11 cellular contexts compared by ENCODE assay signal in the genomic region with DNA sequence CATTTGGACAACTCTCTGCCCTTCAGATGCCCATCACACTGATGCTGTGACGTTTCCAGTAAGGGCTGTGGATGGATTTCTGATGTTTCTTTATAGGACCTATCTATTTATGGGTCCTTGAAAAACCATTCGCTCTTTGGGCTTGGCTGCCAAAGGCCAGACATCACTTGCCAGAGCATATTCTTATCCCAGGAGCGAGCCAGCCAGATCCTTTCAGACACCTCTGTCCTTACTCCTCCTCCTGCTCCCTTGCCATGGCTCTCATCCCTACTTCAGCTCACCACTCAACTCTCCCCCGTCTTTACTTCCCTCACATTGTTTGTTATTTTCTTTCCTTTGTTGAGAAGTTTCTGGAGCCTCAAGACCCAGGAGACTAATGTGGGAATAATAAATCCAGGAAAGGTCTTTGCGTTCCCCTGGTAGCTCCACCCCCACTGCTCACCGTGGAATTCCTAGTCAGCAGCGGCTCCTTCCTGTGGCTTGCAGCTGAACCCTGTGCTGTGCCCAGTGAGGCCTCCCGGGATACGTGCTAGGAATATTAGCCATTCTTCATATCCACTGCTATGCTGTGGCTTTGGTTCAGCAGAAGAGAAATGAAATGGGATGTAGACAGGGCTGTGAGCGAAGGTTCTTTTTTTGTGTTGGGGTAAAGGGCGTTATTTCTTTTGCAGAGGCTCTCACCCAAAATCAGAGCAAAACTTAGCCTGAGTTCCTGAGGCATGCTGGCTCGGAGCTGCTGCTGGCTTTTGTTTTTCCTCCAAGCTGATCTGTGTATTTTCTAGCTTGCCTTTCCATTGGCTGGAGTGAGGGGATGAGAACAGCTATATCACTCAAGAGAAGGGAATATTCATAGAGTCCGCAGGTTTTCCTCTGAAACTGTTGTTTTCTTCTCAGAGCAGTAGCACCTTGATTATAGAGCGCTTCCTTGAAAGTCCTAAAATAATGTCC.
DNase-seq lines count a peak whose midpoint lies in the region; ATAC-seq and TF ChIP-seq lines count a peak whose summit lies in the region.
"Had no signal": no experiment of that assay in that cellular context is flagged by ENCODE, and none has a peak within 500 bp of the region (broad histone marks: within the 10 kb centered on the region; RNA-seq: fewer than 3 reads in every experiment).

No MANE protein-coding gene starts in this region.

- H3K9me3 ChIP-seq in breast epithelium (no peaks in the 10 kb centered on the region), mammary epithelial cell (replicated peaks; ENCODE audit: insufficient read depth, low read length) (no peaks in the 10 kb centered on the region), right atrium auricular region (no peaks in the 10 kb centered on the region), ovary (no peaks in the 10 kb centered on the region)

- H3K4me3 ChIP-seq in breast epithelium: peak overlapping the region in 1 of 3 donors; percentile 19
- H3K4me3 ChIP-seq in mammary epithelial cell (replicated peaks in 1 of 3; ENCODE audit: insufficient read depth in 1 of 3, low read depth in 2 of 3, low read length in 3 of 3): no peak overlapping the region
- no peak overlapping the region for H3K4me3 ChIP-seq in right atrium auricular region
- no peak overlapping the region for H3K4me3 ChIP-seq in ovary

- TF ChIP-seq CTCF in breast epithelium (IDR thresholded peaks at IDR 0.05) (no peak), mammary epithelial cell (conservative IDR thresholded peaks at IDR 0.05 in 1 of 2, IDR thresholded peaks at IDR 0.05 in 1 of 2; ENCODE audit: extremely low read depth in 1 of 2, insufficient read depth in 1 of 2, low read depth in 1 of 2, low read length in 2 of 2) (no peak), right atrium auricular region (IDR thresholded peaks at IDR 0.05) (peak in 1 of 2 donors; percentile 31), ovary (IDR thresholded peaks at IDR 0.05) (no peak)

- no peaks in the 10 kb centered on the region for H3K27me3 ChIP-seq in breast epithelium
- no peaks in the 10 kb centered on the region for H3K27me3 ChIP-seq in mammary epithelial cell (ENCODE audit: insufficient read depth, low read length)
- no peaks in the 10 kb centered on the region for H3K27me3 ChIP-seq in right atrium auricular region
- H3K27me3 ChIP-seq in ovary: no peaks in the 10 kb centered on the region

- CTCF ChIA-PET in mammary epithelial cell (lab: Charles Lee; ENCODE audit: low non-redundant PET): no interaction called here

- TF ChIP-seq EP300 in ovary (IDR thresholded peaks at IDR 0.05): no peak

- H3K4me1 ChIP-seq in breast epithelium (no peaks in the 10 kb centered on the region), mammary epithelial cell (ENCODE audit: insufficient read depth, low read length) (no peaks in the 10 kb centered on the region), right atrium auricular region (peaks cover 0 to 12% of the 10 kb centered on the region in 2 donors), ovary (ENCODE audit: insufficient read depth) (peaks cover 2% of the 10 kb centered on the region)

- intact Hi-C loops in breast epithelium (cut with DNase I; ENCODE audit: low total_unique reads) (no loop called here), mammary epithelial cell (cut with micrococcal nuclease) (no loop called here), ovary (cut with DNase I) (no loop called here)

- no TSS peak for BruUV-seq in mammary epithelial cell (replicated peaks; lab: Mats Ljungman, UMichigan)

- in situ Hi-C loops in mammary epithelial cell (cut with MboI; ENCODE audit: low sequenced_read_pairs in 2 of 2): no loop called here

- no peak for ATAC-seq in GM21717 (IDR thresholded peaks at IDR 0.05; ENCODE audit: unreplicated experiment)
- ATAC-seq: PC-3 had no signal

- H3K27ac ChIP-seq in breast epithelium (peak overlapping the region; percentile 7 to 55), mammary epithelial cell (ENCODE audit: insufficient read depth, low read depth, low read length) (no peak overlapping the region), right atrium auricular region (no peak overlapping the region), ovary (peak overlapping the region; percentile 50 to 62)

- H4K20me1 ChIP-seq in mammary epithelial cell (ENCODE audit: insufficient read depth, low read length): no peaks in the 10 kb centered on the region

- dilution Hi-C loops in mammary epithelial cell (cut with HindIII; ENCODE audit: low sequenced_read_pairs): no loop called here

- no peaks in the 10 kb centered on the region for H3K79me2 ChIP-seq in mammary epithelial cell (ENCODE audit: insufficient read depth, low read length)

- DNase-seq in breast epithelium (ENCODE audit: low spot score in 2 of 2): no peak
- no peak for DNase-seq in mammary epithelial cell
- peak; percentile 61 for DNase-seq in right atrium auricular region (ENCODE audit: low spot score)
- peak; percentile 51 to 72 (median 64) for DNase-seq in ovary
- no peak for DNase-seq in NCI-H2196 (lab: John Stamatoyannopoulos, UW; ENCODE audit: unreplicated experiment)
- DNase-seq in GDM1 (lab: John Stamatoyannopoulos, UW): no peak
- DNase-seq in NOMO-1 (lab: John Stamatoyannopoulos, UW; ENCODE audit: unreplicated experiment in 2 of 2): no peak
- DNase-seq: 8988T, NCI-H1694, PC-3 had no signal

- no peak overlapping the region for H3K4me2 ChIP-seq in mammary epithelial cell (ENCODE audit: insufficient read depth, low read depth, low read length)

- TF ChIP-seq POLR2A in breast epithelium (IDR thresholded peaks at IDR 0.05): no peak
- TF ChIP-seq POLR2A in ovary (IDR thresholded peaks at IDR 0.05): no peak

- no peak overlapping the region for H3K9ac ChIP-seq in mammary epithelial cell (ENCODE audit: insufficient read depth, low read length)

- WGBS in mammary epithelial cell (ENCODE audit: low coverage, missing lambda C conversion rate): 85% methylated on average over 12 of the region's 14 CpGs
- WGBS in ovary, 3 donors: 11 to 16% (median 14%) methylated on average over 14 of the region's 14 CpGs

- no peak overlapping the region for H2AFZ ChIP-seq in mammary epithelial cell (ENCODE audit: low read depth, low read length)

- no peaks in the 10 kb centered on the region for H3K36me3 ChIP-seq in breast epithelium
- no peaks in the 10 kb centered on the region for H3K36me3 ChIP-seq in mammary epithelial cell (ENCODE audit: insufficient read depth, low read length)
- no peaks in the 10 kb centered on the region for H3K36me3 ChIP-seq in right atrium auricular region
- H3K36me3 ChIP-seq in ovary: no peaks in the 10 kb centered on the region

Comparison
In these comparisons a context has a peak if more than half of its experiments do, and no peak if none do; other contexts are left out.
1. H3K27ac ChIP-seq: peak in breast epithelium (2 of 2) and ovary (2 of 2); none in mammary epithelial cell (single experiment) and right atrium auricular region (0 of 2).
2. DNase-seq: peak in right atrium auricular region (single experiment) and ovary (5 of 5); none in breast epithelium (0 of 2), mammary epithelial cell (single experiment), NCI-H2196 (single experiment), GDM1 (single experiment) and NOMO-1 (0 of 2).